Comparison of ENCODE assay signal across 1 cellular context in genomic region chr2:237859533-237860272, GRCh38.
TF ChIP-seq lines count a peak whose summit lies in the region.

Gene RAMP1, plus strand, starts transcription at chr2:237859623. Its CDS starts 53 bp downstream, at chr2:237859676.

TF ChIP-seq in WTC11, 78 proteins besides CTCF, POLR2A, EP300 and RAD21 (continued from another document):
- TF ChIP-seq AFF4 (CRISPR knock-in tag; IDR thresholded peaks at IDR 0.05; ENCODE audit: borderline replicate concordance) (no peak), ZNF138 (CRISPR knock-in tag; conservative IDR thresholded peaks at IDR 0.05) (no peak), ELF4 (CRISPR knock-in tag; IDR thresholded peaks at IDR 0.05; ENCODE audit: low read depth) (no peak), OVOL2 (CRISPR knock-in tag; IDR thresholded peaks at IDR 0.05; ENCODE audit: borderline replicate concordance) (no peak), MLX (CRISPR knock-in tag; IDR thresholded peaks at IDR 0.05) (no peak), PRRX2 (CRISPR knock-in tag; IDR thresholded peaks at IDR 0.05) (no peak), FOXK1 (CRISPR knock-in tag; IDR thresholded peaks at IDR 0.05) (no peak), ZNF416 (CRISPR knock-in tag; IDR thresholded peaks at IDR 0.05) (no peak), ERG (CRISPR knock-in tag; IDR thresholded peaks at IDR 0.05) (no peak)
